Comparison of ENCODE assay signal across 20 cellular contexts in the genomic region with DNA sequence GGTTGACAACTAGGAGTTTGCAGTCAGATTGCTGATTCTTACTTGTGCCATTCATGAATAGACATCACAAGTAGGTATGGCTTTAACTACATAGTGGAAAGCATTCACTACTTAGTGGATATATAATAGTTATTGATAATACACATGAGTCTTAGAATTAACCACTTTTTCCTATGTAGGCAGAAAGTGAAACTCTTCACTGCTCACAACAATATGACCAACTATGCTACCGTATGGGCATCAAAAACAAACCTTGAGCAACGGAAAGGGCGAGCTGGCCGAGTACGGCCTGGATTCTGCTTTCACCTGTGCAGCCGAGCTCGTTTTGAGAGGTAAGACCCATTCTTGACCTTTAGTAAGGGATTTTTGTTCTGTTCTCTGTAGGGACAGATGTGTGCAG. TPM values are rescaled to one million over a fixed set of nuclear protein-coding genes. Genes with fewer than 3 reads are reported as not detected.
DNase-seq lines count a peak whose midpoint lies in the region; ATAC-seq lines count a peak whose summit lies in the region.
"Had no signal": no experiment of that assay in that cellular context is flagged by ENCODE, and none has a peak within 500 bp of the region (broad histone marks: within the 10 kb centered on the region; RNA-seq: fewer than 3 reads in every experiment).

No MANE protein-coding gene starts in this region.

- H3K27me3 Mint-ChIP-seq in activated CD4-positive, alpha-beta T cell treated with anti-CD3 and anti-CD28 coated beads, Interleukin-2, amount 10 ng/mL, durations not matched to agents 24 days and 14 days, result no peaks in the 10 kb centered on the region
- H3K27me3 Mint-ChIP-seq in activated CD4-positive, alpha-beta T cell treated with anti-CD3 and anti-CD28 coated beads, Interleukin-2, amount 10 ng/mL, durations not matched to agents 7 days and 5 days, result no peaks in the 10 kb centered on the region
- no peaks in the 10 kb centered on the region for H3K27me3 Mint-ChIP-seq in activated naive CD8-positive, alpha-beta T cell
- H3K27me3 Mint-ChIP-seq in stimulated activated naive CD8-positive, alpha-beta T cell treated with anti-CD3 and anti-CD28 coated beads, Interleukin-15, Interleukin-2, amounts not matched to agents 100 ng/mL and 50 ng/mL, for 24 hours, result no peaks in the 10 kb centered on the region

- POLR2A ChIA-PET in activated CD4-positive, alpha-beta T cell treated with anti-CD3 and anti-CD28 coated beads, Interleukin-2, amount 10 ng/mL, durations not matched to agents 7 days and 5 days (lab: Charles Lee), result no interaction called here

- no peak for ATAC-seq in HG02759 (IDR thresholded peaks at IDR 0.05; ENCODE audit: unreplicated experiment)
- ATAC-seq: A549; CD8-positive, alpha-beta T cell; PC-3 had no signal

- H3K4me3 Mint-ChIP-seq in activated CD4-positive, alpha-beta T cell treated with anti-CD3 and anti-CD28 coated beads, Interleukin-2, amount 10 ng/mL, durations not matched to agents 24 days and 14 days, result no peak overlapping the region
- no peak overlapping the region for H3K4me3 Mint-ChIP-seq in activated CD4-positive, alpha-beta T cell treated with anti-CD3 and anti-CD28 coated beads, Interleukin-2, amount 10 ng/mL, durations not matched to agents 7 days and 5 days
- no peak overlapping the region for H3K4me3 Mint-ChIP-seq in activated naive CD8-positive, alpha-beta T cell
- H3K4me3 Mint-ChIP-seq in stimulated activated naive CD8-positive, alpha-beta T cell treated with anti-CD3 and anti-CD28 coated beads, Interleukin-15, Interleukin-2, amounts not matched to agents 100 ng/mL and 50 ng/mL, for 24 hours, result no peak overlapping the region
- H3K4me3 Mint-ChIP-seq: CD8-positive, alpha-beta T cell; H9 had no signal

- peaks cover 13% of the 10 kb centered on the region for H3K4me1 Mint-ChIP-seq in activated CD4-positive, alpha-beta T cell treated with anti-CD3 and anti-CD28 coated beads, Interleukin-2, amount 10 ng/mL, durations not matched to agents 24 days and 14 days
- H3K4me1 Mint-ChIP-seq in activated CD4-positive, alpha-beta T cell treated with anti-CD3 and anti-CD28 coated beads, Interleukin-2, amount 10 ng/mL, durations not matched to agents 7 days and 5 days, result peaks cover 5% of the 10 kb centered on the region
- H3K4me1 Mint-ChIP-seq in activated naive CD8-positive, alpha-beta T cell (ENCODE audit: low read depth), result peaks cover 11% of the 10 kb centered on the region
- peaks cover 36% of the 10 kb centered on the region for H3K4me1 Mint-ChIP-seq in stimulated activated naive CD8-positive, alpha-beta T cell treated with anti-CD3 and anti-CD28 coated beads, Interleukin-15, Interleukin-2, amounts not matched to agents 100 ng/mL and 50 ng/mL, for 24 hours (ENCODE audit: low read depth)
- H3K4me1 Mint-ChIP-seq: H9 had no signal

- DNase-seq in activated CD4-positive, alpha-beta T cell treated with anti-CD3 and anti-CD28 coated beads, Interleukin-2, amount 10 ng/mL, durations not matched to agents 24 days and 14 days, result no peak
- DNase-seq in activated CD4-positive, alpha-beta T cell treated with anti-CD3 and anti-CD28 coated beads, Interleukin-2, amount 10 ng/mL, durations not matched to agents 7 days and 5 days, result no peak
- peak; percentile 47 for DNase-seq in stimulated activated CD4-positive, alpha-beta T cell treated with anti-CD3 and anti-CD28 coated beads, Interleukin-15, amount 100 ng/mL, for 24 hours
- no peak for DNase-seq in stimulated activated CD4-positive, alpha-beta T cell treated with anti-CD3 and anti-CD28 coated beads, Interleukin-4, amount 100 ng/mL, for 1 hour
- no peak for DNase-seq in NOMO-1 treated with dmso at 0.1 percent for 144 hours (lab: John Stamatoyannopoulos, UW; ENCODE audit: unreplicated experiment)
- DNase-seq: Calu3; CD8-positive, alpha-beta T cell; GF-D8; H9; IMR-90; NCI-H1417 treated with DMSO at 0.1 percent for 48 hours; NCI-H187 treated with DMSO at 0.1 percent for 48 hours; NCI-H345; NCI-H524 treated with DMSO at 0.1 percent for 48 hours; PC-3; RPMI8226 had no signal

- CTCF ChIA-PET in activated CD4-positive, alpha-beta T cell treated with anti-CD3 and anti-CD28 coated beads, Interleukin-2, amount 10 ng/mL, durations not matched to agents 7 days and 5 days (lab: Charles Lee), result no interaction called here

- intact Hi-C loops in activated CD4-positive, alpha-beta T cell treated with anti-CD3 and anti-CD28 coated beads, Interleukin-2, amount 10 ng/mL, durations not matched to agents 24 days and 14 days (cut with micrococcal nuclease), result loop anchor here (2.0 kb wide), 1 partner anchor 15 kb away; no protein-coding TSS in a partner anchor

- H3K27ac Mint-ChIP-seq in activated CD4-positive, alpha-beta T cell treated with anti-CD3 and anti-CD28 coated beads, Interleukin-2, amount 10 ng/mL, durations not matched to agents 24 days and 14 days, result peak overlapping the region; percentile 78
- no peak overlapping the region for H3K27ac Mint-ChIP-seq in activated CD4-positive, alpha-beta T cell treated with anti-CD3 and anti-CD28 coated beads, Interleukin-2, amount 10 ng/mL, durations not matched to agents 7 days and 5 days
- peak overlapping the region; percentile 78 for H3K27ac Mint-ChIP-seq in activated naive CD8-positive, alpha-beta T cell
- H3K27ac Mint-ChIP-seq in stimulated activated naive CD8-positive, alpha-beta T cell treated with anti-CD3 and anti-CD28 coated beads, Interleukin-15, Interleukin-2, amounts not matched to agents 100 ng/mL and 50 ng/mL, for 24 hours, result peak overlapping the region; percentile 74
- H3K27ac Mint-ChIP-seq: CD8-positive, alpha-beta T cell; H9 had no signal

- peaks cover 88% of the 10 kb centered on the region for H3K36me3 Mint-ChIP-seq in activated CD4-positive, alpha-beta T cell treated with anti-CD3 and anti-CD28 coated beads, Interleukin-2, amount 10 ng/mL, durations not matched to agents 24 days and 14 days (ENCODE audit: low read depth)
- peaks cover 95% of the 10 kb centered on the region for H3K36me3 Mint-ChIP-seq in activated CD4-positive, alpha-beta T cell treated with anti-CD3 and anti-CD28 coated beads, Interleukin-2, amount 10 ng/mL, durations not matched to agents 7 days and 5 days (ENCODE audit: low read depth)
- peaks cover 20% of the 10 kb centered on the region for H3K36me3 Mint-ChIP-seq in activated naive CD8-positive, alpha-beta T cell
- peaks cover 99% of the 10 kb centered on the region for H3K36me3 Mint-ChIP-seq in stimulated activated naive CD8-positive, alpha-beta T cell treated with anti-CD3 and anti-CD28 coated beads, Interleukin-15, Interleukin-2, amounts not matched to agents 100 ng/mL and 50 ng/mL, for 24 hours (ENCODE audit: low read depth)

- no peaks in the 10 kb centered on the region for H3K9me3 Mint-ChIP-seq in activated CD4-positive, alpha-beta T cell treated with anti-CD3 and anti-CD28 coated beads, Interleukin-2, amount 10 ng/mL, durations not matched to agents 24 days and 14 days
- no peaks in the 10 kb centered on the region for H3K9me3 Mint-ChIP-seq in activated CD4-positive, alpha-beta T cell treated with anti-CD3 and anti-CD28 coated beads, Interleukin-2, amount 10 ng/mL, durations not matched to agents 7 days and 5 days
- H3K9me3 Mint-ChIP-seq in activated naive CD8-positive, alpha-beta T cell (ENCODE audit: low read depth), result no peaks in the 10 kb centered on the region
- no peaks in the 10 kb centered on the region for H3K9me3 Mint-ChIP-seq in stimulated activated naive CD8-positive, alpha-beta T cell treated with anti-CD3 and anti-CD28 coated beads, Interleukin-15, Interleukin-2, amounts not matched to agents 100 ng/mL and 50 ng/mL, for 24 hours
- H3K9me3 Mint-ChIP-seq: CD8-positive, alpha-beta T cell; H9 had no signal

RNA-seq across cellular contexts. Expression of a gene that starts 38.7 kb away (rescaled TPM):
- total RNA-seq in activated CD4-positive, alpha-beta T cell treated with anti-CD3 and anti-CD28 coated beads, Interleukin-2, amount 10 ng/mL, durations not matched to agents 24 days and 14 days, result 344 and 355 TPM in 2 replicates
- 100 to 1,000 TPM; 206 to 225 TPM for total RNA-seq in activated CD4-positive, alpha-beta T cell treated with anti-CD3 and anti-CD28 coated beads, Interleukin-2, amount 10 ng/mL, durations not matched to agents 7 days and 5 days
